Comparison of ENCODE assay signal across 8 cellular contexts in the genomic region with DNA sequence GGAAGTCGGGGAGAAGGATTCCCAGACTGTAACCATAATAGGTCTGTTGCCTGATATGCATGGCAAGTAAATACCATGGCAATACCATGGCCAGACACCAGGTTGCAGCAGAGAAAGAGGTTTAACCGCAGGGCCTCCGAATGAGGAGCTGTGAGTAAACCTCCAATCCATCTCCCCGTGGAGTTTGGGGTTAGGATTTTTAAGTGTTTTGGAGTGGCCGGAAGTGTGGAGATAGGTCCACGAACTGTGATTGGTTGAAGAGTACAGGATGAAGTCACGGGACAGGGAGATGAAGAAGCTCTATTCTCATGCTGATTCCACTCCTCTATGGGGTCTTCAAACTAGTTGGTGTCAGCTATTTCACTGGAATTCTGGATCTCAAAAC.
DNase-seq lines count a peak whose midpoint lies in the region; ATAC-seq and TF ChIP-seq lines count a peak whose summit lies in the region.

No MANE protein-coding gene starts in this region.

- no peaks in the 10 kb centered on the region for H3K9me3 Mint-ChIP-seq in CD4-positive, alpha-beta T cell
- no peaks in the 10 kb centered on the region for H3K9me3 Mint-ChIP-seq in activated CD4-positive, alpha-beta T cell treated with anti-CD3 and anti-CD28 coated beads for 36 hours (ENCODE audit: low read depth)

- no peak overlapping the region for H3K4me3 Mint-ChIP-seq in CD4-positive, alpha-beta T cell
- H3K4me3 Mint-ChIP-seq in activated CD4-positive, alpha-beta T cell treated with anti-CD3 and anti-CD28 coated beads for 36 hours = no peak overlapping the region

- TF ChIP-seq CTCF in CD4-positive, alpha-beta T cell (IDR thresholded peaks at IDR 0.05) = peak; percentile 59

- no peaks in the 10 kb centered on the region for H3K27me3 ChIP-seq in CD4-positive, alpha-beta T cell (ENCODE audit: control insufficient read depth, insufficient read depth, low read length)

- no peaks in the 10 kb centered on the region for H3K4me1 Mint-ChIP-seq in CD4-positive, alpha-beta T cell (ENCODE audit: low read depth)
- peaks cover 8% of the 10 kb centered on the region for H3K4me1 Mint-ChIP-seq in activated CD4-positive, alpha-beta T cell treated with anti-CD3 and anti-CD28 coated beads for 36 hours

- intact Hi-C loops in CD4-positive, alpha-beta T cell (cut with DNase I, micrococcal nuclease) = loop anchor here (1.0 kb wide), 2 partner anchors 193 to 194 kb away; no protein-coding TSS in a partner anchor
- intact Hi-C loops in activated CD4-positive, alpha-beta T cell treated with anti-CD3 and anti-CD28 coated beads for 36 hours (cut with DNase I, micrococcal nuclease) = loop anchor here (1.0 to 10.0 kb wide), 4 partner anchors 106 to 427 kb away; no protein-coding TSS in a partner anchor

- peak; percentile 1 to 44 (median 19) for DNase-seq in CD4-positive, alpha-beta T cell
- DNase-seq in NCI-H2171 treated with DMSO at 0.1 percent for 48 hours (lab: John Stamatoyannopoulos, UW) (peak; percentile 78), lung microvascular endothelial cell (ENCODE audit: low read depth in 2 of 2) (peak; percentile 43 to 87)
- peak; percentile 75 for DNase-seq in activated CD4-positive, alpha-beta T cell treated with anti-CD3 and anti-CD28 coated beads for 36 hours
- peak; percentile 7 for DNase-seq in effector CD8-positive, alpha-beta T cell (lab: John Stamatoyannopoulos, UW)
- DNase-seq in stimulated activated CD8-positive, alpha-beta memory T cell treated with anti-CD3 and anti-CD28 coated beads, Interleukin-4, amount 100 ng/mL, for 48 hours = peak; percentile 71

- no peak overlapping the region for H3K27ac Mint-ChIP-seq in CD4-positive, alpha-beta T cell
- no peak overlapping the region for H3K27ac Mint-ChIP-seq in activated CD4-positive, alpha-beta T cell treated with anti-CD3 and anti-CD28 coated beads for 36 hours

- no peaks in the 10 kb centered on the region for H3K36me3 Mint-ChIP-seq in CD4-positive, alpha-beta T cell (ENCODE audit: low read depth)
- H3K36me3 Mint-ChIP-seq in activated CD4-positive, alpha-beta T cell treated with anti-CD3 and anti-CD28 coated beads for 36 hours (ENCODE audit: low read depth) = no peaks in the 10 kb centered on the region

- POLR2A ChIA-PET in CD4-positive, alpha-beta T cell (lab: Charles Lee) = interaction anchor here (0.7 to 1.1 kb wide), 2 partner anchors 132 to 193 kb away, joined by 3 read pairs; no protein-coding TSS in a partner anchor
- POLR2A ChIA-PET in activated CD4-positive, alpha-beta T cell treated with anti-CD3 and anti-CD28 coated beads for 36 hours (lab: Charles Lee) = interaction anchor here (0.6 kb wide), 1 partner anchor 30 kb away, joined by 4 read pairs; no protein-coding TSS in a partner anchor

- no peaks in the 10 kb centered on the region for H3K27me3 Mint-ChIP-seq in CD4-positive, alpha-beta T cell
- no peaks in the 10 kb centered on the region for H3K27me3 Mint-ChIP-seq in activated CD4-positive, alpha-beta T cell treated with anti-CD3 and anti-CD28 coated beads for 36 hours

- H3K9me3 ChIP-seq in CD4-positive, alpha-beta T cell (ENCODE audit: control insufficient read depth, low read length) = no peaks in the 10 kb centered on the region

- peak; percentile 61 for ATAC-seq in CD4-positive, alpha-beta T cell (ENCODE audit: poor library complexity)
- peak; percentile 84 for ATAC-seq in GM19023 (IDR thresholded peaks at IDR 0.05; ENCODE audit: unreplicated experiment)
- peak; percentile 75 for ATAC-seq in HG03097 (IDR thresholded peaks at IDR 0.05; ENCODE audit: low FRiP score, unreplicated experiment)
- ATAC-seq in activated CD4-positive, alpha-beta T cell treated with anti-CD3 and anti-CD28 coated beads for 36 hours = peak; percentile 83

- CTCF ChIA-PET in CD4-positive, alpha-beta T cell (lab: Charles Lee) = interaction anchor here (0.8 to 3.4 kb wide), 3 partner anchors 11 to 196 kb away, joined by 4 to 19 read pairs (median 4); no protein-coding TSS in a partner anchor
- CTCF ChIA-PET in activated CD4-positive, alpha-beta T cell treated with anti-CD3 and anti-CD28 coated beads for 36 hours (lab: Charles Lee) = interaction anchor here (0.6 to 4.8 kb wide), 9 partner anchors 22 to 414 kb away, joined by 3 to 57 read pairs (median 4); no protein-coding TSS in a partner anchor

- no peak overlapping the region for H3K27ac ChIP-seq in CD4-positive, alpha-beta T cell (ENCODE audit: low read depth, low read length)

Comparison
In these comparisons a context has a peak if more than half of its experiments do, and no peak if none do; other contexts are left out.
1. DNase-seq: peak in every context shown above with its lines; median percentile 78 in NCI-H2171 treated with DMSO at 0.1 percent for 48 hours; 75 in activated CD4-positive, alpha-beta T cell treated with anti-CD3 and anti-CD28 coated beads for 36 hours; 71 in stimulated activated CD8-positive, alpha-beta memory T cell treated with anti-CD3 and anti-CD28 coated beads, Interleukin-4, amount 100 ng/mL, for 48 hours; 65 in lung microvascular endothelial cell; 19 in CD4-positive, alpha-beta T cell; 7 in effector CD8-positive, alpha-beta T cell.